In the genomic region with DNA sequence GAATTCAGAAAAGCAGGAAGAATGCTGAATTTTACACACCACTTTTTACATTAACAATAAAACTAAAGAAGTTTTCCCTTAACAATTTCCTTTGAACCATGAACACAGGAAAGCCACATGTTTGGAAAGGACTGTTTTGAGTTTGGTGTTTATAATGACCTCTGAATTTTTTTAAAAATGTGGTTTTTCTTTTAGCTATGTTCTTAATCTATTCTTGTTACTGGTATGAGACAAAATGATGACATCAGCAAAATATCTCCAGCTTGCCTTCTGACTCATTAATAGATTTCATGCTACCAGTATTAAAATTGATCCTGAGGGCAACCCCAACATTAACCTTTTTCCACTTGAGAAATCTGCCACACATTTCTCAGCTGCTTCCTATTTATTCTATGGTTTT, we compare ENCODE assay signal across 22 cellular contexts.
DNase-seq lines count a peak whose midpoint lies in the region; ATAC-seq, FAIRE-seq and TF ChIP-seq lines count a peak whose summit lies in the region.
"Had no signal": no experiment of that assay in that cellular context is flagged by ENCODE, and none has a peak within 500 bp of the region (broad histone marks: within the 10 kb centered on the region; RNA-seq: fewer than 3 reads in every experiment).

No MANE protein-coding gene starts in this region.

- H3K4me3 ChIP-seq in AG10803 (ENCODE audit: low read length), result no peak overlapping the region
- H3K4me3 ChIP-seq: dorsolateral prefrontal cortex, esophagus squamous epithelium, GM12878, SJCRH30, upper lobe of right lung had no signal

- DNase-seq in AG10803 (ENCODE audit: low read depth) (peak; percentile 82), LHCN-M2 (ENCODE audit: low read depth) (peak; percentile 41), lung microvascular endothelial cell (ENCODE audit: low read depth in 2 of 2) (peak; percentile 35 to 53), MV-4-11 (lab: John Stamatoyannopoulos, UW) (no peak), 8988T (no peak)
- no peak for DNase-seq in activated CD4-positive, alpha-beta T cell treated with anti-CD3 and anti-CD28 coated beads, Interleukin-2, amount 50 U/mL, for 4 hours
- DNase-seq: activated T-cell treated with anti-CD3 and anti-CD28 coated beads, Interleukin-2, amount 50 U/mL, for 72 hours; Caco-2; dorsolateral prefrontal cortex; esophagus squamous epithelium; left colon; midbrain; NCI-H1436 treated with DMSO at 0.1 percent for 48 hours; NCI-H748 treated with DMSO at 0.1 percent for 48 hours; PC-3; retina; upper lobe of right lung had no signal

- FAIRE-seq in endometrium (lab: Jason Lieb, UNC), result peak; percentile 91
- FAIRE-seq: GM12878 had no signal

- ATAC-seq in HG02759 (IDR thresholded peaks at IDR 0.05; ENCODE audit: unreplicated experiment), result no peak
- ATAC-seq: activated T-cell treated with anti-CD3 and anti-CD28 coated beads, Interleukin-2, amount 50 U/mL, for 72 hours; GM12878; left colon; PC-3; upper lobe of right lung; WTC11 had no signal

- TF ChIP-seq CTCF in AG10803 (conservative IDR thresholded peaks at IDR 0.05; ENCODE audit: low read length), result no peak

Comparison
In these comparisons a context has a peak if more than half of its experiments do, and no peak if none do; other contexts are left out.
1. DNase-seq: peak in AG10803 (single experiment), LHCN-M2 (single experiment) and lung microvascular endothelial cell (2 of 2); none in activated CD4-positive, alpha-beta T cell treated with anti-CD3 and anti-CD28 coated beads, Interleukin-2, amount 50 U/mL, for 4 hours (0 of 2), MV-4-11 (single experiment) and 8988T (single experiment).